ENCODE assay signal across 24 cellular contexts in genomic region chr4:167887726-167888125, GRCh38.
DNase-seq lines count a peak whose midpoint lies in the region; ATAC-seq, FAIRE-seq and TF ChIP-seq lines count a peak whose summit lies in the region.
"Had no signal": no experiment of that assay in that cellular context is flagged by ENCODE, and none has a peak within 500 bp of the region (broad histone marks: within the 10 kb centered on the region; RNA-seq: fewer than 3 reads in every experiment).

No MANE protein-coding gene starts in this region.

- peaks cover 18% of the 10 kb centered on the region for H3K9me3 ChIP-seq in endodermal cell (ENCODE audit: control insufficient read depth, low read length)
- peaks cover 2% of the 10 kb centered on the region for H3K9me3 ChIP-seq in trophoblast cell (ENCODE audit: insufficient read depth, low read depth, low read length)
- H3K9me3 ChIP-seq in HepG2 (ENCODE audit: low read length), result peaks cover 13% of the 10 kb centered on the region
- H3K9me3 ChIP-seq: A549, BE2C, HAP-1 had no signal

- no peak overlapping the region for H3K18ac ChIP-seq in trophoblast cell (ENCODE audit: low read length)

- H3K4me2 ChIP-seq in trophoblast cell (ENCODE audit: low read length) (no peak overlapping the region), HepG2 (ENCODE audit: low read depth, low read length) (no peak overlapping the region)
- H3K4me2 ChIP-seq: A549; BLaER1 treated with 17β-estradiol and CSF1 and Interleukin-3, amounts not matched to agents 10 nM and 100 nM had no signal

- no peak overlapping the region for H4K91ac ChIP-seq in trophoblast cell (ENCODE audit: low read depth, low read length)

- intact Hi-C loops in Right ventricle myocardium inferior (cut with DNase I) (no loop called here), left cardiac atrium (cut with DNase I) (no loop called here), HepG2 (cut with micrococcal nuclease; ENCODE audit: unreplicated experiment) (no loop called here)

- H3K27me3 ChIP-seq in endodermal cell (ENCODE audit: control insufficient read depth, insufficient read depth, low read length, poor library complexity, severe bottlenecking) (no peaks in the 10 kb centered on the region), trophoblast cell (ENCODE audit: insufficient read depth, low read length) (no peaks in the 10 kb centered on the region), HepG2 (ENCODE audit: control insufficient read depth in 1 of 2, insufficient read depth in 2 of 2, low read length in 2 of 2) (no peaks in the 10 kb centered on the region)
- H3K27me3 ChIP-seq: BE2C; BLaER1 treated with 17β-estradiol and CSF1 and Interleukin-3, amounts not matched to agents 10 nM and 100 nM had no signal

- CTCF ChIA-PET in HepG2 (lab: Yijun Ruan, JAX; ENCODE audit: low intra/inter-chr PET ratio, low total read pairs), result no interaction called here

- no peak overlapping the region for H3K4ac ChIP-seq in trophoblast cell (ENCODE audit: low read depth, low read length)

- no peak overlapping the region for H2BK120ac ChIP-seq in trophoblast cell (ENCODE audit: insufficient read depth, low read length, poor library complexity)

- H3K79me2 ChIP-seq in trophoblast cell (ENCODE audit: control insufficient read depth, insufficient read depth, low read length, poor library complexity), result no peaks in the 10 kb centered on the region
- H3K79me2 ChIP-seq in HepG2 (ENCODE audit: insufficient read depth, low read length), result no peaks in the 10 kb centered on the region

- TF ChIP-seq POLR2A in HepG2 (IDR thresholded peaks at IDR 0.05; ENCODE audit: insufficient read depth in 1 of 2, low read depth in 2 of 2, low read length in 2 of 2), result no peak

- H3K9ac ChIP-seq in endodermal cell (ENCODE audit: extremely low read depth, low read length, poor library complexity, severe bottlenecking) (no peak overlapping the region), trophoblast cell (ENCODE audit: low read length) (no peak overlapping the region), HepG2 (ENCODE audit: insufficient read depth, low read depth, low read length) (no peak overlapping the region)
- H3K9ac ChIP-seq: BLaER1 treated with 17β-estradiol and CSF1 and Interleukin-3, amounts not matched to agents 10 nM and 100 nM; GM23248 had no signal

- no peak for TF ChIP-seq RAD21 in HepG2 (CRISPR knock-in tag; IDR thresholded peaks at IDR 0.05)

- no peak overlapping the region for H2BK12ac ChIP-seq in trophoblast cell (ENCODE audit: low read length)

- no peak overlapping the region for H2BK5ac ChIP-seq in trophoblast cell (ENCODE audit: low read depth, low read length, poor library complexity)

- H3K36me3 ChIP-seq in endodermal cell (ENCODE audit: control insufficient read depth, insufficient read depth, low read length) (no peaks in the 10 kb centered on the region), trophoblast cell (ENCODE audit: control insufficient read depth in 1 of 2, insufficient read depth in 2 of 2, low read length in 2 of 2) (no peaks in the 10 kb centered on the region), HepG2 (replicated peaks in 1 of 2; ENCODE audit: control insufficient read depth in 1 of 2, insufficient read depth in 2 of 2, low read length in 2 of 2) (no peaks in the 10 kb centered on the region)
- H3K36me3 ChIP-seq: BE2C; BLaER1 treated with 17β-estradiol and CSF1 and Interleukin-3, amounts not matched to agents 10 nM and 100 nM; HAP-1 had no signal

- H3K27ac Mint-ChIP-seq in endodermal cell, result no peak overlapping the region
- H3K27ac Mint-ChIP-seq: CD14-positive monocyte; CD4-positive, alpha-beta T cell; CD8-positive, alpha-beta memory T cell; HFFc6 had no signal

- no peak overlapping the region for H3K23ac ChIP-seq in trophoblast cell (ENCODE audit: low read length)

- H3K79me1 ChIP-seq in trophoblast cell (ENCODE audit: low read length), result no peaks in the 10 kb centered on the region

- peak; percentile 50 for DNase-seq in Right ventricle myocardium inferior (ENCODE audit: missing footprints)
- DNase-seq in left cardiac atrium, result no peak
- DNase-seq in endodermal cell, result peak; percentile 67
- DNase-seq in trophoblast cell, result no peak
- DNase-seq in HepG2 (ENCODE audit: low spot score), result no peak
- DNase-seq in NCI-H526 (lab: John Stamatoyannopoulos, UW), result no peak
- DNase-seq in NCI-H510A (lab: John Stamatoyannopoulos, UW), result no peak
- DNase-seq: 8988T; ACHN; AML-193; BE2C; Calu3; CD4-positive, alpha-beta T cell; CD8-positive, alpha-beta memory T cell; COR-L47; DMS79 treated with DMSO at 0.1 percent for 48 hours; GF-D8; GM23248; HFFc6 had no signal

- no peak for TF ChIP-seq EP300 in HepG2 (IDR thresholded peaks at IDR 0.05; ENCODE audit: low read depth in 2 of 2, low read length in 2 of 2)
- TF ChIP-seq EP300 in HepG2 (CRISPR knock-in tag; IDR thresholded peaks at IDR 0.05; ENCODE audit: borderline replicate concordance), result no peak

- H3K4me3 ChIP-seq in endodermal cell (ENCODE audit: low read length) (no peak overlapping the region), trophoblast cell (ENCODE audit: low read depth, low read length) (no peak overlapping the region), HepG2 (replicated peaks in 1 of 3; ENCODE audit: insufficient read depth in 1 of 3, low read depth in 2 of 3, low read length in 3 of 3) (no peak overlapping the region)
- H3K4me3 ChIP-seq: A549; BLaER1 treated with 17β-estradiol and CSF1 and Interleukin-3, amounts not matched to agents 10 nM and 100 nM; GM23248; HAP-1 had no signal

- H3K4me1 Mint-ChIP-seq in endodermal cell, result peaks cover 9% of the 10 kb centered on the region
- H3K4me1 Mint-ChIP-seq: CD14-positive monocyte; CD8-positive, alpha-beta memory T cell had no signal

- H3K27ac ChIP-seq in endodermal cell (ENCODE audit: low read depth, low read length), result no peak overlapping the region
- no peak overlapping the region for H3K27ac ChIP-seq in trophoblast cell (ENCODE audit: low read depth, low read length)
- H3K27ac ChIP-seq in HepG2 (ENCODE audit: extremely low read length, insufficient read depth, low read length), result no peak overlapping the region
- H3K27ac ChIP-seq: A549; BLaER1 treated with 17β-estradiol and CSF1 and Interleukin-3, amounts not matched to agents 10 nM and 100 nM; GM23248 had no signal

- H3K36me3 Mint-ChIP-seq in endodermal cell (ENCODE audit: low read depth), result no peaks in the 10 kb centered on the region
- H3K36me3 Mint-ChIP-seq: CD14-positive monocyte had no signal

- H3K4me3 Mint-ChIP-seq in endodermal cell, result no peak overlapping the region
- H3K4me3 Mint-ChIP-seq: CD14-positive monocyte; CD4-positive, alpha-beta T cell; CD8-positive, alpha-beta memory T cell; HFFc6 had no signal

- TF ChIP-seq CTCF in endodermal cell (conservative IDR thresholded peaks at IDR 0.05), result no peak
- no peak for TF ChIP-seq CTCF in HepG2 (CRISPR knock-in tag; IDR thresholded peaks at IDR 0.05)

- POLR2A ChIA-PET in HepG2 (lab: Yijun Ruan, JAX), result no interaction called here

- WGBS in endodermal cell (ENCODE audit: insufficient coverage in 1 of 2, insufficient read length in 1 of 2), 2 experiments, result 93% methylated on average over 5 of the region's 6 CpGs; no CpG with 5 or more reads in 1 of the 2 experiments
- WGBS in trophoblast cell (ENCODE audit: extremely low coverage, insufficient coverage, insufficient read length), result no CpG with 5 or more reads among the region's 6 CpGs
- 14% methylated on average over 5 of the region's 6 CpGs for WGBS in HepG2 (ENCODE audit: low lambda C conversion rate)

- H2AFZ ChIP-seq in trophoblast cell (ENCODE audit: insufficient read depth, low read length, poor library complexity), result no peak overlapping the region
- H2AFZ ChIP-seq in HepG2 (ENCODE audit: low read length), result no peak overlapping the region
- H2AFZ ChIP-seq: GM23248 had no signal

- no peaks in the 10 kb centered on the region for H3K27me3 Mint-ChIP-seq in endodermal cell (ENCODE audit: insufficient read depth)
- H3K27me3 Mint-ChIP-seq: CD4-positive, alpha-beta T cell; CD8-positive, alpha-beta memory T cell had no signal

- H3K4me1 ChIP-seq in endodermal cell (ENCODE audit: control insufficient read depth, insufficient read depth, low read length) (no peaks in the 10 kb centered on the region), trophoblast cell (ENCODE audit: control insufficient read depth in 1 of 2, insufficient read depth in 2 of 2, low read length in 2 of 2) (no peaks in the 10 kb centered on the region), HepG2 (ENCODE audit: insufficient read depth, low read length) (no peaks in the 10 kb centered on the region)
- H3K4me1 ChIP-seq: A549; BE2C; BLaER1 treated with 17β-estradiol and CSF1 and Interleukin-3, amounts not matched to agents 10 nM and 100 nM; HAP-1 had no signal

- no TSS peak for BruUV-seq in HepG2 (replicated peaks; lab: Mats Ljungman, UMichigan)

- H4K20me1 ChIP-seq in HepG2 (ENCODE audit: insufficient read depth, low read length), result no peaks in the 10 kb centered on the region
- H4K20me1 ChIP-seq: BLaER1 treated with 17β-estradiol and CSF1 and Interleukin-3, amounts not matched to agents 10 nM and 100 nM had no signal

- peak overlapping the region; percentile 17 for H2AK5ac ChIP-seq in trophoblast cell (ENCODE audit: low read length)

- no peak overlapping the region for H3K14ac ChIP-seq in trophoblast cell (ENCODE audit: low read length)

- ATAC-seq in Right ventricle myocardium inferior, result no peak
- no peak for ATAC-seq in left cardiac atrium
- ATAC-seq in HepG2, result no peak
- ATAC-seq: A549 had no signal

- H4K8ac ChIP-seq in trophoblast cell (ENCODE audit: low read depth, low read length), result no peak overlapping the region

- FAIRE-seq in HepG2 (lab: Jason Lieb, UNC), result no peak
- FAIRE-seq: A549, GM12891 had no signal

- peaks cover 11% of the 10 kb centered on the region for H3K9me3 Mint-ChIP-seq in endodermal cell
- H3K9me3 Mint-ChIP-seq: HFFc6 had no signal

- in situ Hi-C loops in HepG2 (cut with HindIII; ENCODE audit: extremely low pct_ligation_motif_present, low pct_unique_long_range_greater_than_20kb), result no loop called here

- H4K12ac ChIP-seq in trophoblast cell (ENCODE audit: low read depth, low read length), result no peak overlapping the region

TF ChIP-seq in HepG2, 621 proteins besides CTCF, POLR2A, EP300 and RAD21:
- TF ChIP-seq KDM6A (CRISPR knock-in tag; IDR thresholded peaks at IDR 0.05; ENCODE audit: low read depth) (no peak), THAP11 (CRISPR knock-in tag; IDR thresholded peaks at IDR 0.05) (no peak)

Comparison
In these comparisons a context has a peak if more than half of its experiments do, and no peak if none do; other contexts are left out.
1. DNase-seq: peak in Right ventricle myocardium inferior (single experiment) and endodermal cell (single experiment); none in left cardiac atrium (single experiment), trophoblast cell (0 of 2), HepG2 (single experiment), NCI-H526 (0 of 2) and NCI-H510A (single experiment).